Comparison of ENCODE assay signal across 1 cellular context in the genomic region with DNA sequence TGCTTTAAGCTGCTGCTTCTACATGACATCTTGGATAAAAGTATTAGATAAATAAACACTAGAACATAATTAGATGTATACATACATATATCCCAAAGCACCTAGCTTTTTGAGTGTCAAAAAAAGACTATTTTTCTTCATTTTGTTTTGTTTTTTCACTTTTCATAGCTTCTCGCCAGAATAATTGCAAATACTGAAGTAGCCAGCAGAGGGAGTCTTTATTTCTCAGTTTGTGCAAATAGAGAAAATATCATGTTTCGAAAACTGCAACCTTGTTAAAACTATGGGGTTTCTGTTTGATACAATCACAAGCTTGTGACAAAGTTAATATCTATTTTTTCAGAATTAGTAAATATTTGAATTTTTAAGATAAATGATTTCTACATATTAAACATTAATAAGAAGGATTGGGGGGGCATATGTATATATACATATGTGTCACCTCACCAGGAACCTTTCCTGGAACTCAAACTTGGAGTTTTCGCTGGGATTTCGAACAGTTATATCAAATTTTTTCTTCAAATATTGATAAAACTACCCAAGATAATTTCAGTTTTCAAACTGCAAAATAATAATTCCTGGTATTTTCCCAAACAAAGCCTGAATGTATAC.
TF ChIP-seq lines count a peak whose summit lies in the region.

No MANE protein-coding gene starts in this region.

TF ChIP-seq in HepG2, 621 proteins besides CTCF, POLR2A, EP300 and RAD21 (continued from another document):
- TF ChIP-seq, protein P1, sequence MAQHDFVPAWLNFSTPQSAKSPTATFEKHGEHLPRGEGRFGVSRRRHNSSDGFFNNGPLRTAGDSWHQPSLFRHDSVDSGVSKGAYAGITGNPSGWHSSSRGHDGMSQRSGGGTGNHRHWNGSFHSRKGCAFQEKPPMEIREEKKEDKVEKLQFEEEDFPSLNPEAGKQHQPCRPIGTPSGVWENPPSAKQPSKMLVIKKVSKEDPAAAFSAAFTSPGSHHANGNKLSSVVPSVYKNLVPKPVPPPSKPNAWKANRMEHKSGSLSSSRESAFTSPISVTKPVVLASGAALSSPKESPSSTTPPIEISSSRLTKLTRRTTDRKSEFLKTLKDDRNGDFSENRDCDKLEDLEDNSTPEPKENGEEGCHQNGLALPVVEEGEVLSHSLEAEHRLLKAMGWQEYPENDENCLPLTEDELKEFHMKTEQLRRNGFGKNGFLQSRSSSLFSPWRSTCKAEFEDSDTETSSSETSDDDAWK (CRISPR knock-in tag; IDR thresholded peaks at IDR 0.05): no peak
- peak; percentile 90; the same call in 1 of the 2 replicates for TF ChIP-seq SIX1 (CRISPR knock-in tag; IDR thresholded peaks at IDR 0.05; ENCODE audit: borderline replicate concordance)
- no peak for TF ChIP-seq RFX1 (IDR thresholded peaks at IDR 0.05)
- no peak for TF ChIP-seq FOXA1 (IDR thresholded peaks at IDR 0.05)
- TF ChIP-seq FOXA1 (CRISPR knock-in tag; IDR thresholded peaks at IDR 0.05): peak; percentile 28; the same call in 1 of the 2 replicates
- TF ChIP-seq, protein P2, sequence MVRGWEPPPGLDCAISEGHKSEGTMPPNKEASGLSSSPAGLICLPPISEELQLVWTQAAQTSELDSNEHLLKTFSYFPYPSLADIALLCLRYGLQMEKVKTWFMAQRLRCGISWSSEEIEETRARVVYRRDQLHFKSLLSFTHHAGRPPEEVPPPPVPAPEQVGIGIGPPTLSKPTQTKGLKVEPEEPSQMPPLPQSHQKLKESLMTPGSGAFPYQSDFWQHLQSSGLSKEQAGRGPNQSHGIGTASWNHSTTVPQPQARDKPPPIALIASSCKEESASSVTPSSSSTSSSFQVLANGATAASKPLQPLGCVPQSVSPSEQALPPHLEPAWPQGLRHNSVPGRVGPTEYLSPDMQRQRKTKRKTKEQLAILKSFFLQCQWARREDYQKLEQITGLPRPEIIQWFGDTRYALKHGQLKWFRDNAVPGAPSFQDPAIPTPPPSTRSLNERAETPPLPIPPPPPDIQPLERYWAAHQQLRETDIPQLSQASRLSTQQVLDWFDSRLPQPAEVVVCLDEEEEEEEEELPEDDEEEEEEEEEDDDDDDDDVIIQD (CRISPR knock-in tag; IDR thresholded peaks at IDR 0.05; ENCODE audit: low read depth): no peak
- no peak for TF ChIP-seq ATF7-NPFF (CRISPR knock-in tag; IDR thresholded peaks at IDR 0.05; ENCODE audit: low read depth)
- no peak for TF ChIP-seq CREB1 (IDR thresholded peaks at IDR 0.05)
- 0 out of 2 replicates have a peak, but pooled peaks have one; percentile 33 for TF ChIP-seq CREB1 (CRISPR knock-in tag; IDR thresholded peaks at IDR 0.05)
- TF ChIP-seq, protein P3, sequence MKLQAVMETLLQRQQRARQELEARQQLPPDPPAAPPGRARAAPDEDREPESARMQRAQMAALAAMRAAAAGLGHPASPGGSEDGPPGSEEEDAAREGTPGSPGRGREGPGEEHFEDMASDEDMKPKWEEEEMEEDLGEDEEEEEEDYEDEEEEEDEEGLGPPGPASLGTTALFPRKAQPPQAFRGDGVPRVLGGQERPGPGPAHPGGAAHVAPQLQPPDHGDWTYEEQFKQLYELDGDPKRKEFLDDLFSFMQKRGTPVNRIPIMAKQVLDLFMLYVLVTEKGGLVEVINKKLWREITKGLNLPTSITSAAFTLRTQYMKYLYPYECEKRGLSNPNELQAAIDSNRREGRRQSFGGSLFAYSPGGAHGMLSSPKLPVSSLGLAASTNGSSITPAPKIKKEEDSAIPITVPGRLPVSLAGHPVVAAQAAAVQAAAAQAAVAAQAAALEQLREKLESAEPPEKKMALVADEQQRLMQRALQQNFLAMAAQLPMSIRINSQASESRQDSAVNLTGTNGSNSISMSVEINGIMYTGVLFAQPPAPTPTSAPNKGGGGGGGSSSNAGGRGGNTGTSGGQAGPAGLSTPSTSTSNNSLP (IDR thresholded peaks at IDR 0.05; ENCODE audit: low read depth, low read length): peak; percentile 44; the same call in 1 of the 2 replicates
- TF ChIP-seq ZNF10 (CRISPR knock-in tag; IDR thresholded peaks at IDR 0.05; ENCODE audit: borderline replicate concordance, low read depth): no peak
- TF ChIP-seq PHF20 (CRISPR knock-in tag; IDR thresholded peaks at IDR 0.05): no peak
TF ChIP-seq in HepG2: peak in this region for 10.
